Comparison of ENCODE assay signal across 17 cellular contexts in the genomic region with DNA sequence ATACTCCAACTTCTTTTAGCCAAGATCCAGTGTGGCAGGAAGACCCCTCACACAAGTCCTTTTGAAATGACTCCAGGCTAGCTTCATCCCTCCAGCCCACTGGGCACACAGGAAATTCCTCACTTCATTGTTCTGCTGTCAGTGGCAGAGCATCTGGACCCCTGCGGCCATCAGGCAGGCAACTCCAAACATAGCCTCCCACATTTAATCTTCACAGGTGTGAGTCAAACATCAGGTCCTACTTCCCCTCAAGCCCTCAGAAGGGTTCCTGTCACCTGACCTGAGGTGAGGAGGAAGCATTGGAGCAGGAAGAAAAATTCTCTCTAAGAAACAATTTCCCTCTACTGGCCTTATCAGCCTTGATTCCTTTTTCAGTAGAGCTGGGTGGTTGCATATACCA. TPM values are rescaled to one million over a fixed set of nuclear protein-coding genes. Genes with fewer than 3 reads are reported as not detected.
DNase-seq lines count a peak whose midpoint lies in the region; ATAC-seq and TF ChIP-seq lines count a peak whose summit lies in the region.
"Had no signal": no experiment of that assay in that cellular context is flagged by ENCODE, and none has a peak within 500 bp of the region (broad histone marks: within the 10 kb centered on the region; RNA-seq: fewer than 3 reads in every experiment).

No MANE protein-coding gene starts in this region.

- no peak overlapping the region for H3K9ac ChIP-seq in adipocyte (ENCODE audit: low read length)

- H3K4me1 ChIP-seq in adipocyte (ENCODE audit: control insufficient read depth, insufficient read depth, low read length): peaks cover 30% of the 10 kb centered on the region

- DNase-seq in activated naive CD8-positive, alpha-beta T cell treated with anti-CD3 and anti-CD28 coated beads, Interleukin-2, amount 50 U/mL, for 24 hours: no peak
- DNase-seq in activated naive CD8-positive, alpha-beta T cell treated with anti-CD3 and anti-CD28 coated beads for 36 hours: no peak
- DNase-seq in adipocyte (ENCODE audit: low read depth): peak; percentile 25
- no peak for DNase-seq in memory B cell (ENCODE audit: low spot score in 2 of 2)
- DNase-seq in NCI-H774 (lab: John Stamatoyannopoulos, UW): no peak
- DNase-seq in retina: no peak
- DNase-seq in MCF 10A (ENCODE audit: unreplicated experiment): no peak
- DNase-seq: 8988T, AML-193, NCI-H1694, NCI-H446 treated with DMSO at 0.1 percent for 48 hours, SHP77 treated with DMSO at 0.1 percent for 48 hours, SW 1271 had no signal

- peak overlapping the region; percentile 32 for H3K27ac Mint-ChIP-seq in activated naive CD8-positive, alpha-beta T cell treated with anti-CD3 and anti-CD28 coated beads, Interleukin-2, amount 50 U/mL, for 24 hours
- H3K27ac Mint-ChIP-seq in activated naive CD8-positive, alpha-beta T cell treated with anti-CD3 and anti-CD28 coated beads for 36 hours: no peak overlapping the region
- H3K27ac Mint-ChIP-seq in memory B cell: peak overlapping the region; percentile 0
- no peak overlapping the region for H3K27ac Mint-ChIP-seq in MCF 10A (ENCODE audit: low read depth, unreplicated experiment)
- H3K27ac Mint-ChIP-seq: IgD-negative memory B cell had no signal

- peaks cover 10% of the 10 kb centered on the region for H3K4me1 Mint-ChIP-seq in activated naive CD8-positive, alpha-beta T cell treated with anti-CD3 and anti-CD28 coated beads, Interleukin-2, amount 50 U/mL, for 24 hours
- peaks cover 8% of the 10 kb centered on the region for H3K4me1 Mint-ChIP-seq in activated naive CD8-positive, alpha-beta T cell treated with anti-CD3 and anti-CD28 coated beads for 36 hours
- H3K4me1 Mint-ChIP-seq in memory B cell (peaks cover 7% of the 10 kb centered on the region), MCF 10A (ENCODE audit: insufficient read depth, unreplicated experiment) (no peaks in the 10 kb centered on the region)

- H3K9me3 ChIP-seq in adipocyte (ENCODE audit: control insufficient read depth, low read length): no peaks in the 10 kb centered on the region
- H3K9me3 ChIP-seq: HAP-1 had no signal

- no peak overlapping the region for H3K4me3 Mint-ChIP-seq in activated naive CD8-positive, alpha-beta T cell treated with anti-CD3 and anti-CD28 coated beads, Interleukin-2, amount 50 U/mL, for 24 hours
- no peak overlapping the region for H3K4me3 Mint-ChIP-seq in activated naive CD8-positive, alpha-beta T cell treated with anti-CD3 and anti-CD28 coated beads for 36 hours
- H3K4me3 Mint-ChIP-seq in memory B cell (no peak overlapping the region), MCF 10A (ENCODE audit: unreplicated experiment) (no peak overlapping the region)
- H3K4me3 Mint-ChIP-seq: IgD-negative memory B cell had no signal

- CTCF ChIA-PET in MCF 10A (lab: Yijun Ruan, JAX): no interaction called here

- intact Hi-C loops in MCF 10A (cut with micrococcal nuclease): no loop called here

- BruUV-seq in MCF 10A (replicated peaks; lab: Mats Ljungman, UMichigan): no TSS peak

- no peak for ATAC-seq in activated naive CD8-positive, alpha-beta T cell treated with anti-CD3 and anti-CD28 coated beads, Interleukin-2, amount 50 U/mL, for 24 hours
- peak; percentile 54 for ATAC-seq in memory B cell (ENCODE audit: low read depth)
- ATAC-seq in HG03442 (IDR thresholded peaks at IDR 0.05; ENCODE audit: unreplicated experiment): no peak

- POLR2A ChIA-PET in MCF 10A (lab: Yijun Ruan, JAX): interaction anchor here (1.4 to 1.5 kb wide), 2 partner anchors 9 to 45 kb away, joined by 4 to 5 read pairs; no protein-coding TSS in a partner anchor

- no peaks in the 10 kb centered on the region for H3K9me3 Mint-ChIP-seq in activated naive CD8-positive, alpha-beta T cell treated with anti-CD3 and anti-CD28 coated beads, Interleukin-2, amount 50 U/mL, for 24 hours
- H3K9me3 Mint-ChIP-seq in activated naive CD8-positive, alpha-beta T cell treated with anti-CD3 and anti-CD28 coated beads for 36 hours: peaks cover 3% of the 10 kb centered on the region
- H3K9me3 Mint-ChIP-seq in memory B cell: no peaks in the 10 kb centered on the region
- H3K9me3 Mint-ChIP-seq in MCF 10A (ENCODE audit: unreplicated experiment): no peaks in the 10 kb centered on the region

- no peak overlapping the region for H3K4me3 ChIP-seq in adipocyte (ENCODE audit: low read length)
- H3K4me3 ChIP-seq: HAP-1, SK-N-MC had no signal

- H3K36me3 Mint-ChIP-seq in activated naive CD8-positive, alpha-beta T cell treated with anti-CD3 and anti-CD28 coated beads, Interleukin-2, amount 50 U/mL, for 24 hours (ENCODE audit: low read depth): no peaks in the 10 kb centered on the region
- H3K36me3 Mint-ChIP-seq in activated naive CD8-positive, alpha-beta T cell treated with anti-CD3 and anti-CD28 coated beads for 36 hours: peaks cover 1% of the 10 kb centered on the region
- H3K36me3 Mint-ChIP-seq in memory B cell (no peaks in the 10 kb centered on the region), MCF 10A (ENCODE audit: insufficient read depth, unreplicated experiment) (no peaks in the 10 kb centered on the region)

- H3K27me3 Mint-ChIP-seq in activated naive CD8-positive, alpha-beta T cell treated with anti-CD3 and anti-CD28 coated beads, Interleukin-2, amount 50 U/mL, for 24 hours: no peaks in the 10 kb centered on the region
- H3K27me3 Mint-ChIP-seq in activated naive CD8-positive, alpha-beta T cell treated with anti-CD3 and anti-CD28 coated beads for 36 hours: no peaks in the 10 kb centered on the region
- no peaks in the 10 kb centered on the region for H3K27me3 Mint-ChIP-seq in memory B cell
- no peaks in the 10 kb centered on the region for H3K27me3 Mint-ChIP-seq in MCF 10A (ENCODE audit: insufficient read depth, unreplicated experiment)

- TF ChIP-seq CTCF in MCF 10A (IDR thresholded peaks at IDR 0.05; ENCODE audit: unreplicated experiment): no peak

- no peaks in the 10 kb centered on the region for H3K27me3 ChIP-seq in adipocyte (replicated peaks; ENCODE audit: control insufficient read depth, insufficient read depth, low read length)

- no peaks in the 10 kb centered on the region for H3K36me3 ChIP-seq in adipocyte (ENCODE audit: control insufficient read depth, insufficient read depth, low read length, severe bottlenecking)
- H3K36me3 ChIP-seq: HAP-1 had no signal

RNA-seq across cellular contexts. Expression of a gene that starts 51.1 kb away (rescaled TPM):
- total RNA-seq in activated naive CD8-positive, alpha-beta T cell treated with anti-CD3 and anti-CD28 coated beads for 36 hours: 10 to 100 TPM; 40.9 to 41.9 TPM
- total RNA-seq in MCF 10A (2022): 30.9 and 39.6 TPM in 2 replicates

Comparison
In these comparisons a context has a peak if more than half of its experiments do, and no peak if none do; other contexts are left out.
1. H3K27ac Mint-ChIP-seq: peak in activated naive CD8-positive, alpha-beta T cell treated with anti-CD3 and anti-CD28 coated beads, Interleukin-2, amount 50 U/mL, for 24 hours (single experiment) and memory B cell (single experiment); none in activated naive CD8-positive, alpha-beta T cell treated with anti-CD3 and anti-CD28 coated beads for 36 hours (single experiment) and MCF 10A (single experiment).